Comparison of ENCODE assay signal across 23 cellular contexts in the genomic region with DNA sequence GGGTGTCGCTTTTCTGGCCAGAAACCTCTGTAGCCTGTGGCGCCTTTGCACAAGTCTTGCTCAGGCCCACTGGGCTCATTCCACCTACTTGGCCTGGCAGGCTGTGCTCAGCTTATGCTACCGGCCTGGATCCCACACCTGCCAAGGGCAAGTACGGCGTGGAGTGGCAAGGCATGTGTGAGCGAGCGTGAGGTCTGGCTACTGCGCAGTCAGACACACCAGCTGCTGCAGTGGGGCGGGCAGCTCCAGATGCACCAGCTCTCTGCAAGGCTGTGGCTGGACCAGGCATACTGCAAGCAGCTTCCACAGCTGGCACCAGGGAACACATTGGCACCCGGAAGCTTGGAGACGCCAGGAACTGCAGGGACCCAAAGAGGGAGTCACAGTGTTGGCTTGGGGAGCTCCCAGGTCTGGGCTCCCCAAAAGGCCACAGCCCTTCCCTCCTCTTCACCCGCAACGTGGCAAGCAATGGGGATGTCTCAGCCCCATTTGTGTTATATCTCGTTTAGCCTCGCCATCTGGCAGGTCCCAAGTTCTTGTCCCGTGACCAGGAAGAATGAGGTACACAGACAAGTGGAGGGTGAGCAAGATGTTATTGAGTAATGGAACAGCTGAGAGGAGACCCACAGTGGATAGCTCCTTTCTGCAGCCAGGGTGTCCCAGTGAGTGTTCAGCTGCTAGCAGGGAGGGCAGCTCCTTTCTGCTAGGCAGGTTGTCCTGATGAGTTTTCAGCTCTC. TPM values are rescaled to one million over a fixed set of nuclear protein-coding genes. Genes with fewer than 3 reads are reported as not detected.
DNase-seq lines count a peak whose midpoint lies in the region; ATAC-seq, FAIRE-seq and TF ChIP-seq lines count a peak whose summit lies in the region.
"Had no signal": no experiment of that assay in that cellular context is flagged by ENCODE, and none has a peak within 500 bp of the region (broad histone marks: within the 10 kb centered on the region; RNA-seq: fewer than 3 reads in every experiment).

No MANE protein-coding gene starts in this region.

- intact Hi-C loops in activated CD8-positive, alpha-beta T cell treated with anti-CD3 and anti-CD28 coated beads for 36 hours (cut with micrococcal nuclease), result no loop called here
- intact Hi-C loops in testis (cut with DNase I; ENCODE audit: low total_unique reads), result no loop called here
- intact Hi-C loops in tibial artery (cut with DNase I; ENCODE audit: low total_unique reads), result no loop called here

- CTCF ChIA-PET in activated CD8-positive, alpha-beta T cell treated with anti-CD3 and anti-CD28 coated beads for 36 hours (lab: Charles Lee), result interaction anchor here (0.7 to 2.1 kb wide), 4 partner anchors 14 to 100 kb away, joined by 3 to 9 read pairs (median 6); no protein-coding TSS in a partner anchor
- CTCF ChIA-PET in activated CD8-positive, alpha-beta T cell treated with anti-CD3 and anti-CD28 coated beads, Interleukin-2, amount 10 ng/mL, durations not matched to agents 7 days and 5 days (lab: Charles Lee), result interaction anchor here (0.7 to 0.9 kb wide), 2 partner anchors 25 to 49 kb away, joined by 3 read pairs; no protein-coding TSS in a partner anchor

- no peaks in the 10 kb centered on the region for H3K27me3 ChIP-seq in testis
- no peaks in the 10 kb centered on the region for H3K27me3 ChIP-seq in tibial artery
- H3K27me3 ChIP-seq: ascending aorta, esophagus squamous epithelium had no signal

- peaks cover 4% of the 10 kb centered on the region for H3K9me3 Mint-ChIP-seq in activated CD8-positive, alpha-beta T cell treated with anti-CD3 and anti-CD28 coated beads for 36 hours
- peaks cover 6% of the 10 kb centered on the region for H3K9me3 Mint-ChIP-seq in activated CD8-positive, alpha-beta T cell treated with anti-CD3 and anti-CD28 coated beads, Interleukin-2, amount 10 ng/mL, durations not matched to agents 7 days and 5 days (ENCODE audit: insufficient read depth)
- H3K9me3 Mint-ChIP-seq in activated T-helper 17 cell treated with anti-CD3 and anti-CD28 coated beads, Interleukin-2, amount 50 U/mL, for 72 hours, result no peaks in the 10 kb centered on the region
- H3K9me3 Mint-ChIP-seq in stimulated activated effector memory CD8-positive, alpha-beta T cell treated with anti-CD3 and anti-CD28 coated beads, Interleukin-12 subunit alpha, Interleukin-12 subunit beta, amount 100 ng/mL, for 72 hours, result no peaks in the 10 kb centered on the region
- H3K9me3 Mint-ChIP-seq: natural killer cell treated with Interleukin-12 subunit alpha and Interleukin-12 subunit beta and Interleukin-15 and Interleukin-18, amount 100 ng/mL, for 72 hours had no signal

- TF ChIP-seq CTCF in activated CD8-positive, alpha-beta T cell treated with anti-CD3 and anti-CD28 coated beads for 36 hours (IDR thresholded peaks at IDR 0.05), result no peak
- TF ChIP-seq CTCF in testis (IDR thresholded peaks at IDR 0.05), result no peak
- no peak for TF ChIP-seq CTCF in tibial artery (IDR thresholded peaks at IDR 0.05)

- peaks cover 4% of the 10 kb centered on the region for H3K4me1 ChIP-seq in testis
- H3K4me1 ChIP-seq in tibial artery, result peaks cover 0 to 21% (median 13%) of the 10 kb centered on the region in 4 donors

- no peak for TF ChIP-seq POLR2A in testis (IDR thresholded peaks at IDR 0.05)

- H3K36me3 Mint-ChIP-seq in activated CD8-positive, alpha-beta T cell treated with anti-CD3 and anti-CD28 coated beads for 36 hours (ENCODE audit: low read depth), result peaks cover 22% of the 10 kb centered on the region
- H3K36me3 Mint-ChIP-seq in activated CD8-positive, alpha-beta T cell treated with anti-CD3 and anti-CD28 coated beads, Interleukin-2, amount 10 ng/mL, durations not matched to agents 7 days and 5 days (ENCODE audit: low read depth), result peaks cover 33% of the 10 kb centered on the region
- H3K36me3 Mint-ChIP-seq in activated T-helper 17 cell treated with anti-CD3 and anti-CD28 coated beads, Interleukin-2, amount 50 U/mL, for 72 hours (ENCODE audit: low read depth), result peaks cover 49% of the 10 kb centered on the region
- peaks cover 31% of the 10 kb centered on the region for H3K36me3 Mint-ChIP-seq in stimulated activated effector memory CD8-positive, alpha-beta T cell treated with anti-CD3 and anti-CD28 coated beads, Interleukin-12 subunit alpha, Interleukin-12 subunit beta, amount 100 ng/mL, for 72 hours
- H3K36me3 Mint-ChIP-seq: natural killer cell treated with Interleukin-12 subunit alpha and Interleukin-12 subunit beta and Interleukin-15 and Interleukin-18, amount 100 ng/mL, for 72 hours had no signal

- H3K4me3 ChIP-seq in testis (no peak overlapping the region), tibial artery (no peak overlapping the region)
- H3K4me3 ChIP-seq: ascending aorta, esophagus squamous epithelium, GM23248, PC-9, SK-N-MC had no signal

- H3K4me1 Mint-ChIP-seq in activated CD8-positive, alpha-beta T cell treated with anti-CD3 and anti-CD28 coated beads for 36 hours (ENCODE audit: low read depth), result peaks cover 32% of the 10 kb centered on the region
- H3K4me1 Mint-ChIP-seq in activated CD8-positive, alpha-beta T cell treated with anti-CD3 and anti-CD28 coated beads, Interleukin-2, amount 10 ng/mL, durations not matched to agents 7 days and 5 days (ENCODE audit: low read depth), result peaks cover 27% of the 10 kb centered on the region
- H3K4me1 Mint-ChIP-seq in activated T-helper 17 cell treated with anti-CD3 and anti-CD28 coated beads, Interleukin-2, amount 50 U/mL, for 72 hours, result peaks cover 20% of the 10 kb centered on the region
- peaks cover 33% of the 10 kb centered on the region for H3K4me1 Mint-ChIP-seq in stimulated activated effector memory CD8-positive, alpha-beta T cell treated with anti-CD3 and anti-CD28 coated beads, Interleukin-12 subunit alpha, Interleukin-12 subunit beta, amount 100 ng/mL, for 72 hours

- H3K4me3 Mint-ChIP-seq in activated CD8-positive, alpha-beta T cell treated with anti-CD3 and anti-CD28 coated beads for 36 hours, result no peak overlapping the region
- H3K4me3 Mint-ChIP-seq in activated CD8-positive, alpha-beta T cell treated with anti-CD3 and anti-CD28 coated beads, Interleukin-2, amount 10 ng/mL, durations not matched to agents 7 days and 5 days, result no peak overlapping the region
- peak overlapping the region; percentile 95 for H3K4me3 Mint-ChIP-seq in activated T-helper 17 cell treated with anti-CD3 and anti-CD28 coated beads, Interleukin-2, amount 50 U/mL, for 72 hours
- H3K4me3 Mint-ChIP-seq in stimulated activated effector memory CD8-positive, alpha-beta T cell treated with anti-CD3 and anti-CD28 coated beads, Interleukin-12 subunit alpha, Interleukin-12 subunit beta, amount 100 ng/mL, for 72 hours, result no peak overlapping the region
- H3K4me3 Mint-ChIP-seq: CD14-positive monocyte had no signal

- peak; percentile 26 for FAIRE-seq in GM19239 (lab: Jason Lieb, UNC)

- 85 to 95% methylated on average over 11 to 16 of the region's 16 CpGs for whole genome bisulfite sequencing in testis, 2 donors

- no peaks in the 10 kb centered on the region for H3K27me3 Mint-ChIP-seq in activated CD8-positive, alpha-beta T cell treated with anti-CD3 and anti-CD28 coated beads for 36 hours
- H3K27me3 Mint-ChIP-seq in activated CD8-positive, alpha-beta T cell treated with anti-CD3 and anti-CD28 coated beads, Interleukin-2, amount 10 ng/mL, durations not matched to agents 7 days and 5 days (ENCODE audit: low read depth), result no peaks in the 10 kb centered on the region
- H3K27me3 Mint-ChIP-seq in activated T-helper 17 cell treated with anti-CD3 and anti-CD28 coated beads, Interleukin-2, amount 50 U/mL, for 72 hours, result no peaks in the 10 kb centered on the region
- H3K27me3 Mint-ChIP-seq: natural killer cell treated with Interleukin-12 subunit alpha and Interleukin-12 subunit beta and Interleukin-15 and Interleukin-18, amount 100 ng/mL, for 72 hours had no signal

- DNase-seq in activated CD8-positive, alpha-beta T cell treated with anti-CD3 and anti-CD28 coated beads for 36 hours, result no peak
- no peak for DNase-seq in activated CD8-positive, alpha-beta T cell treated with anti-CD3 and anti-CD28 coated beads, Interleukin-2, amount 10 ng/mL, durations not matched to agents 7 days and 5 days
- no peak for DNase-seq in GM19239 (ENCODE audit: insufficient read length, low spot score)
- DNase-seq in stimulated activated effector memory CD8-positive, alpha-beta T cell treated with anti-CD3 and anti-CD28 coated beads, Interleukin-12 subunit alpha, Interleukin-12 subunit beta, amount 100 ng/mL, for 72 hours (ENCODE audit: low spot score in 2 of 2), result no peak
- DNase-seq in testis, result no peak
- no peak for DNase-seq in LoVo (ENCODE audit: low spot score)
- no peak for DNase-seq in tibial artery
- DNase-seq: activated gamma-delta T cell treated with Interleukin-2 at 50 U/mL for 16 hours; effector CD4-positive, alpha-beta T cell; esophagus squamous epithelium; GM23248; Kasumi-1; left colon; NCI-H1105; NCI-H2171; NCI-H526 treated with DMSO at 0.1 percent for 48 hours; PC-9; T1000 had no signal

- peak overlapping the region; percentile 67 for H3K27ac Mint-ChIP-seq in activated CD8-positive, alpha-beta T cell treated with anti-CD3 and anti-CD28 coated beads for 36 hours
- H3K27ac Mint-ChIP-seq in activated CD8-positive, alpha-beta T cell treated with anti-CD3 and anti-CD28 coated beads, Interleukin-2, amount 10 ng/mL, durations not matched to agents 7 days and 5 days, result no peak overlapping the region
- peak overlapping the region; percentile 97 for H3K27ac Mint-ChIP-seq in activated T-helper 17 cell treated with anti-CD3 and anti-CD28 coated beads, Interleukin-2, amount 50 U/mL, for 72 hours
- H3K27ac Mint-ChIP-seq in stimulated activated effector memory CD8-positive, alpha-beta T cell treated with anti-CD3 and anti-CD28 coated beads, Interleukin-12 subunit alpha, Interleukin-12 subunit beta, amount 100 ng/mL, for 72 hours, result peak overlapping the region; percentile 67

- POLR2A ChIA-PET in activated CD8-positive, alpha-beta T cell treated with anti-CD3 and anti-CD28 coated beads for 36 hours (lab: Charles Lee), result interaction anchor here (0.6 to 2.8 kb wide), 2 partner anchors 9 to 15 kb away, joined by 3 to 9 read pairs; no protein-coding TSS in a partner anchor
- POLR2A ChIA-PET in activated CD8-positive, alpha-beta T cell treated with anti-CD3 and anti-CD28 coated beads, Interleukin-2, amount 10 ng/mL, durations not matched to agents 7 days and 5 days (lab: Charles Lee), result interaction anchor here (0.8 to 1.1 kb wide), 2 partner anchors 14 to 973 kb away, joined by 3 read pairs; no protein-coding TSS in a partner anchor

- no peaks in the 10 kb centered on the region for H3K36me3 ChIP-seq in testis (ENCODE audit: low read depth, missing control alignments)
- H3K36me3 ChIP-seq in tibial artery, result peaks cover 0 to 15% (median 6%) of the 10 kb centered on the region in 3 donors

- H3K27ac ChIP-seq in testis (no peak overlapping the region), tibial artery (no peak overlapping the region)
- H3K27ac ChIP-seq: ascending aorta, esophagus squamous epithelium, GM23248, PC-9, SK-N-MC had no signal

- H3K9me3 ChIP-seq in testis, result no peaks in the 10 kb centered on the region
- H3K9me3 ChIP-seq in tibial artery, result peaks cover 0 to 3% (median 0%) of the 10 kb centered on the region in 3 donors
- H3K9me3 ChIP-seq: ascending aorta, esophagus squamous epithelium had no signal

- ATAC-seq in activated CD8-positive, alpha-beta T cell treated with anti-CD3 and anti-CD28 coated beads for 36 hours, result no peak
- ATAC-seq in activated CD8-positive, alpha-beta T cell treated with anti-CD3 and anti-CD28 coated beads, Interleukin-2, amount 10 ng/mL, durations not matched to agents 7 days and 5 days, result no peak
- no peak for ATAC-seq in activated T-helper 17 cell treated with anti-CD3 and anti-CD28 coated beads, Interleukin-2, amount 50 U/mL, for 72 hours (replicated peaks)
- no peak for ATAC-seq in stimulated activated effector memory CD8-positive, alpha-beta T cell treated with anti-CD3 and anti-CD28 coated beads, Interleukin-12 subunit alpha, Interleukin-12 subunit beta, amount 100 ng/mL, for 72 hours
- ATAC-seq: left colon; natural killer cell treated with Interleukin-12 subunit alpha and Interleukin-12 subunit beta and Interleukin-15 and Interleukin-18, amount 100 ng/mL, for 72 hours had no signal

RNA-seq across cellular contexts. Expression of a gene that starts 3.8 kb away (rescaled TPM):
- total RNA-seq in activated CD8-positive, alpha-beta T cell treated with anti-CD3 and anti-CD28 coated beads for 36 hours, result 10 to 100 TPM; 32.6 to 35.1 TPM
- 10 to 100 TPM; 50.6 to 56.9 TPM for total RNA-seq in activated CD8-positive, alpha-beta T cell treated with anti-CD3 and anti-CD28 coated beads, Interleukin-2, amount 10 ng/mL, durations not matched to agents 7 days and 5 days
- total RNA-seq in activated T-helper 17 cell treated with anti-CD3 and anti-CD28 coated beads, Interleukin-2, amount 50 U/mL, for 72 hours, result 10 to 100 TPM; 37.4 to 39.6 TPM
- total RNA-seq in testis, result 10 to 100 TPM; 55.4 to 68.5 TPM
- 44.8 TPM for polyA plus RNA-seq in testis (ENCODE audit: insufficient read depth, low read depth, low replicate concordance)
